1 cellular context compared by ENCODE assay signal in the genomic region with DNA sequence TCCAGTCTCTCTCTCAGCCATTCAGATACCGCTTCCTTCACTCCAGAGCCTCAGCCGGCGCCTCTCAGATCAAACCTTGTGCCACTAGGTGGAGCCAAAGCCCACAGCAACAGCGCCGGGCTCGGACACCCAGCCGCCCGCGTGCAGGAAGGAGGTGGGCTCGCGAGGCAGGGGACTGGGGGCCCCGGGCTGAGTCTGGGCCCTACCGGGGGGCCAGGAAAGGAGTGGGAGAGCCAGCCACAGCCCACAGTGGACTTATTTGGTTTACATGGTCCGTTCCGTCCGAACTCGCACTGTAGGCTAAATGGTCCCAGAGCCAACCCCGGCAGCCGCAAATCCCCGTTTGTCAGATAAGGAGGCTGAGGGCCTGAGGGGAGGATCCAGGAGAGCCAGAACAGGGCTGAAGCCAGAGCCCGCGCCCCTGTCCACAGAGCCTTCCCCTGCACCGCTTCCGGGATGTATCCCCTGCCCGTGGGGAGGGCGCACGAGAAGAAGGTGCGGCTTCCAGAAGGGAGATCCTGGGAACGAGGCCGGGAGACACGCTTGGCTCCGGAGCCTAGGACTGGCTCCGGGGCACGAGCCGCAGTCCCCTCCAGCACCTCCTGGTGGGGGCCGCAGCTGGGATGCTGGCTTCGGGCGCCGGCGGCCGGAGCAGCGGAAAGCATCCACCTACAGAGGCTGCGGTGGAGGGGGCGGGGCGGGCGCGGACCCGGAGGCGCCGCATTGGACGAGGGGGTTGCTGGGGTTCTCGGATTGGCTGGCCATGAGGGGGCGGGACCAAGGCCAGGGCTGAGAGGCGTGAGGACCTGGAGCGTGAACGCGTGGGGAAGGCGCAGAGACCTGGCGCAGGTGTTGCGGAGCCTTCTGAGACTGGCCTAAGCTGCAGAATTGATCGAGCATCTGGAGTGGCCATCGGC.
TF ChIP-seq lines count a peak whose summit lies in the region.

No MANE protein-coding gene starts in this region.

TF ChIP-seq in H1, 55 proteins besides CTCF, POLR2A, EP300 and RAD21 (continued from another document):
- TF ChIP-seq, protein P1, sequence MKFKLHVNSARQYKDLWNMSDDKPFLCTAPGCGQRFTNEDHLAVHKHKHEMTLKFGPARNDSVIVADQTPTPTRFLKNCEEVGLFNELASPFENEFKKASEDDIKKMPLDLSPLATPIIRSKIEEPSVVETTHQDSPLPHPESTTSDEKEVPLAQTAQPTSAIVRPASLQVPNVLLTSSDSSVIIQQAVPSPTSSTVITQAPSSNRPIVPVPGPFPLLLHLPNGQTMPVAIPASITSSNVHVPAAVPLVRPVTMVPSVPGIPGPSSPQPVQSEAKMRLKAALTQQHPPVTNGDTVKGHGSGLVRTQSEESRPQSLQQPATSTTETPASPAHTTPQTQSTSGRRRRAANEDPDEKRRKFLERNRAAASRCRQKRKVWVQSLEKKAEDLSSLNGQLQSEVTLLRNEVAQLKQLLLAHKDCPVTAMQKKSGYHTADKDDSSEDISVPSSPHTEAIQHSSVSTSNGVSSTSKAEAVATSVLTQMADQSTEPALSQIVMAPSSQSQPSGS (IDR thresholded peaks at IDR 0.05; ENCODE audit: low read length) = no peak; the same call in 1 of the 2 replicates
- TF ChIP-seq PHF8 (conservative IDR thresholded peaks at IDR 0.05; ENCODE audit: low read depth, low read length) (peak; percentile 43; the same call in 1 of the 2 replicates), SAP30 (IDR thresholded peaks at IDR 0.05; ENCODE audit: insufficient read depth, insufficient replicate concordance, low read length) (no peak), EZH2 (IDR thresholded peaks at IDR 0.05; ENCODE audit: low read depth, low read length, severe bottlenecking) (no peak), JUN (IDR thresholded peaks at IDR 0.05; ENCODE audit: low read depth, low read length) (no peak), FOSL1 (IDR thresholded peaks at IDR 0.05; ENCODE audit: insufficient read depth, low read depth, low read length) (no peak), TBP (IDR thresholded peaks at IDR 0.05; ENCODE audit: low read depth, low read length) (no peak), YY1 (IDR thresholded peaks at IDR 0.05; ENCODE audit: low read depth, low read length) (no peak), RFX5 (IDR thresholded peaks at IDR 0.05; ENCODE audit: borderline replicate concordance, low read depth, low read length) (peak; percentile 54; the same call in 1 of the 2 replicates), BCL11A (IDR thresholded peaks at IDR 0.05; ENCODE audit: low read depth in 2 of 2, low read length in 2 of 2) (no peak), JUND (IDR thresholded peaks at IDR 0.05; ENCODE audit: low read length) (no peak), ASH2L (IDR thresholded peaks at IDR 0.05; ENCODE audit: low read length) (no peak), SP1 (IDR thresholded peaks at IDR 0.05; ENCODE audit: low read depth, low read length) (peak; percentile 72), NANOG (IDR thresholded peaks at IDR 0.05; ENCODE audit: insufficient read depth, low read depth, low read length, poor library complexity, severe bottlenecking) (no peak), GTF2F1 (IDR thresholded peaks at IDR 0.05; ENCODE audit: borderline replicate concordance, low read depth, low read length) (no peak), EGR1 (IDR thresholded peaks at IDR 0.05; ENCODE audit: borderline replicate concordance, low read depth, low read length) (no peak), SIRT6 (IDR thresholded peaks at IDR 0.05; ENCODE audit: low read length) (no peak), RXRA (IDR thresholded peaks at IDR 0.05; ENCODE audit: insufficient read depth, low read depth, low read length) (no peak), CBX8 (IDR thresholded peaks at IDR 0.05; ENCODE audit: borderline replicate concordance, low read depth, low read length) (no peak), MAFK (IDR thresholded peaks at IDR 0.05; ENCODE audit: low read depth, low read length) (no peak), NRF1 (IDR thresholded peaks at IDR 0.05; ENCODE audit: low read depth, low read length) (no peak), SUZ12 (IDR thresholded peaks at IDR 0.05; ENCODE audit: low read length) (no peak), TEAD4 (IDR thresholded peaks at IDR 0.05; ENCODE audit: low read depth, low read length) (no peak), RNF2 (IDR thresholded peaks at IDR 0.05; ENCODE audit: borderline replicate concordance, low read depth, low read length, missing control alignments, poor library complexity, severe bottlenecking) (peak; percentile 34), SIN3A (conservative IDR thresholded peaks at IDR 0.05 in 1 of 2, IDR thresholded peaks at IDR 0.05 in 1 of 2; ENCODE audit: low read depth in 1 of 2, low read length in 2 of 2) (peak in 1 of 2 experiments; percentile 57; a peak in 1 of 4 replicates), TAF1 (IDR thresholded peaks at IDR 0.05; ENCODE audit: low read depth, low read length) (no peak), CBX5 (IDR thresholded peaks at IDR 0.05; ENCODE audit: low read depth, low read length) (no peak), KDM1A (IDR thresholded peaks at IDR 0.05; ENCODE audit: borderline replicate concordance, low read length) (no peak), KDM4A (IDR thresholded peaks at IDR 0.05; ENCODE audit: low read depth, low read length, severe bottlenecking) (peak; percentile 96), CHD1 (IDR thresholded peaks at IDR 0.05; ENCODE audit: low read depth, low read length) (no peak), SIX5 (IDR thresholded peaks at IDR 0.05; ENCODE audit: low read depth, low read length) (no peak), KDM5A (IDR thresholded peaks at IDR 0.05; ENCODE audit: low read length) (no peak), HDAC2 (IDR thresholded peaks at IDR 0.05; ENCODE audit: borderline replicate concordance in 1 of 2, low read depth in 2 of 2, low read length in 2 of 2) (no peak), TCF12 (IDR thresholded peaks at IDR 0.05; ENCODE audit: low read depth, low read length) (no peak), SP4 (IDR thresholded peaks at IDR 0.05; ENCODE audit: low read length) (no peak), POLR2AphosphoS5 (IDR thresholded peaks at IDR 0.05; ENCODE audit: low read depth, low read length) (0 out of 2 replicates have a peak, but pooled peaks have one; percentile 47), RBBP5 (IDR thresholded peaks at IDR 0.05; ENCODE audit: borderline replicate concordance, low read depth, low read length) (peak; percentile 47; the same call in 1 of the 2 replicates), GABPA (IDR thresholded peaks at IDR 0.05; ENCODE audit: borderline replicate concordance, insufficient read depth, low read length) (no peak), ZNF274 (IDR thresholded peaks at IDR 0.05; ENCODE audit: borderline replicate concordance, extremely low read depth, low read length) (no peak), CEBPB (IDR thresholded peaks at IDR 0.05; ENCODE audit: low read depth, low read length) (no peak), CHD2 (IDR thresholded peaks at IDR 0.05; ENCODE audit: low read length) (peak; percentile 39; the same call in 1 of the 2 replicates), SRF (IDR thresholded peaks at IDR 0.05; ENCODE audit: low read depth, low read length) (no peak), CREB1 (IDR thresholded peaks at IDR 0.05) (no peak), HDAC6 (IDR thresholded peaks at IDR 0.05; ENCODE audit: low read depth, low read length) (no peak), POU5F1 (IDR thresholded peaks at IDR 0.05; ENCODE audit: low read depth, low read length) (no peak), TAF7 (optimal IDR thresholded peaks at IDR 0.05; ENCODE audit: borderline replicate concordance, low read depth, low read length) (no peak)
- TF ChIP-seq, protein P2, sequence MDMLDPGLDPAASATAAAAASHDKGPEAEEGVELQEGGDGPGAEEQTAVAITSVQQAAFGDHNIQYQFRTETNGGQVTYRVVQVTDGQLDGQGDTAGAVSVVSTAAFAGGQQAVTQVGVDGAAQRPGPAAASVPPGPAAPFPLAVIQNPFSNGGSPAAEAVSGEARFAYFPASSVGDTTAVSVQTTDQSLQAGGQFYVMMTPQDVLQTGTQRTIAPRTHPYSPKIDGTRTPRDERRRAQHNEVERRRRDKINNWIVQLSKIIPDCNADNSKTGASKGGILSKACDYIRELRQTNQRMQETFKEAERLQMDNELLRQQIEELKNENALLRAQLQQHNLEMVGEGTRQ (IDR thresholded peaks at IDR 0.05; ENCODE audit: low read length) = no peak
- TF ChIP-seq, protein P3, sequence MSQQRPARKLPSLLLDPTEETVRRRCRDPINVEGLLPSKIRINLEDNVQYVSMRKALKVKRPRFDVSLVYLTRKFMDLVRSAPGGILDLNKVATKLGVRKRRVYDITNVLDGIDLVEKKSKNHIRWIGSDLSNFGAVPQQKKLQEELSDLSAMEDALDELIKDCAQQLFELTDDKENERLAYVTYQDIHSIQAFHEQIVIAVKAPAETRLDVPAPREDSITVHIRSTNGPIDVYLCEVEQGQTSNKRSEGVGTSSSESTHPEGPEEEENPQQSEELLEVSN (IDR thresholded peaks at IDR 0.05) = peak; percentile 77
- TF ChIP-seq, protein P4, sequence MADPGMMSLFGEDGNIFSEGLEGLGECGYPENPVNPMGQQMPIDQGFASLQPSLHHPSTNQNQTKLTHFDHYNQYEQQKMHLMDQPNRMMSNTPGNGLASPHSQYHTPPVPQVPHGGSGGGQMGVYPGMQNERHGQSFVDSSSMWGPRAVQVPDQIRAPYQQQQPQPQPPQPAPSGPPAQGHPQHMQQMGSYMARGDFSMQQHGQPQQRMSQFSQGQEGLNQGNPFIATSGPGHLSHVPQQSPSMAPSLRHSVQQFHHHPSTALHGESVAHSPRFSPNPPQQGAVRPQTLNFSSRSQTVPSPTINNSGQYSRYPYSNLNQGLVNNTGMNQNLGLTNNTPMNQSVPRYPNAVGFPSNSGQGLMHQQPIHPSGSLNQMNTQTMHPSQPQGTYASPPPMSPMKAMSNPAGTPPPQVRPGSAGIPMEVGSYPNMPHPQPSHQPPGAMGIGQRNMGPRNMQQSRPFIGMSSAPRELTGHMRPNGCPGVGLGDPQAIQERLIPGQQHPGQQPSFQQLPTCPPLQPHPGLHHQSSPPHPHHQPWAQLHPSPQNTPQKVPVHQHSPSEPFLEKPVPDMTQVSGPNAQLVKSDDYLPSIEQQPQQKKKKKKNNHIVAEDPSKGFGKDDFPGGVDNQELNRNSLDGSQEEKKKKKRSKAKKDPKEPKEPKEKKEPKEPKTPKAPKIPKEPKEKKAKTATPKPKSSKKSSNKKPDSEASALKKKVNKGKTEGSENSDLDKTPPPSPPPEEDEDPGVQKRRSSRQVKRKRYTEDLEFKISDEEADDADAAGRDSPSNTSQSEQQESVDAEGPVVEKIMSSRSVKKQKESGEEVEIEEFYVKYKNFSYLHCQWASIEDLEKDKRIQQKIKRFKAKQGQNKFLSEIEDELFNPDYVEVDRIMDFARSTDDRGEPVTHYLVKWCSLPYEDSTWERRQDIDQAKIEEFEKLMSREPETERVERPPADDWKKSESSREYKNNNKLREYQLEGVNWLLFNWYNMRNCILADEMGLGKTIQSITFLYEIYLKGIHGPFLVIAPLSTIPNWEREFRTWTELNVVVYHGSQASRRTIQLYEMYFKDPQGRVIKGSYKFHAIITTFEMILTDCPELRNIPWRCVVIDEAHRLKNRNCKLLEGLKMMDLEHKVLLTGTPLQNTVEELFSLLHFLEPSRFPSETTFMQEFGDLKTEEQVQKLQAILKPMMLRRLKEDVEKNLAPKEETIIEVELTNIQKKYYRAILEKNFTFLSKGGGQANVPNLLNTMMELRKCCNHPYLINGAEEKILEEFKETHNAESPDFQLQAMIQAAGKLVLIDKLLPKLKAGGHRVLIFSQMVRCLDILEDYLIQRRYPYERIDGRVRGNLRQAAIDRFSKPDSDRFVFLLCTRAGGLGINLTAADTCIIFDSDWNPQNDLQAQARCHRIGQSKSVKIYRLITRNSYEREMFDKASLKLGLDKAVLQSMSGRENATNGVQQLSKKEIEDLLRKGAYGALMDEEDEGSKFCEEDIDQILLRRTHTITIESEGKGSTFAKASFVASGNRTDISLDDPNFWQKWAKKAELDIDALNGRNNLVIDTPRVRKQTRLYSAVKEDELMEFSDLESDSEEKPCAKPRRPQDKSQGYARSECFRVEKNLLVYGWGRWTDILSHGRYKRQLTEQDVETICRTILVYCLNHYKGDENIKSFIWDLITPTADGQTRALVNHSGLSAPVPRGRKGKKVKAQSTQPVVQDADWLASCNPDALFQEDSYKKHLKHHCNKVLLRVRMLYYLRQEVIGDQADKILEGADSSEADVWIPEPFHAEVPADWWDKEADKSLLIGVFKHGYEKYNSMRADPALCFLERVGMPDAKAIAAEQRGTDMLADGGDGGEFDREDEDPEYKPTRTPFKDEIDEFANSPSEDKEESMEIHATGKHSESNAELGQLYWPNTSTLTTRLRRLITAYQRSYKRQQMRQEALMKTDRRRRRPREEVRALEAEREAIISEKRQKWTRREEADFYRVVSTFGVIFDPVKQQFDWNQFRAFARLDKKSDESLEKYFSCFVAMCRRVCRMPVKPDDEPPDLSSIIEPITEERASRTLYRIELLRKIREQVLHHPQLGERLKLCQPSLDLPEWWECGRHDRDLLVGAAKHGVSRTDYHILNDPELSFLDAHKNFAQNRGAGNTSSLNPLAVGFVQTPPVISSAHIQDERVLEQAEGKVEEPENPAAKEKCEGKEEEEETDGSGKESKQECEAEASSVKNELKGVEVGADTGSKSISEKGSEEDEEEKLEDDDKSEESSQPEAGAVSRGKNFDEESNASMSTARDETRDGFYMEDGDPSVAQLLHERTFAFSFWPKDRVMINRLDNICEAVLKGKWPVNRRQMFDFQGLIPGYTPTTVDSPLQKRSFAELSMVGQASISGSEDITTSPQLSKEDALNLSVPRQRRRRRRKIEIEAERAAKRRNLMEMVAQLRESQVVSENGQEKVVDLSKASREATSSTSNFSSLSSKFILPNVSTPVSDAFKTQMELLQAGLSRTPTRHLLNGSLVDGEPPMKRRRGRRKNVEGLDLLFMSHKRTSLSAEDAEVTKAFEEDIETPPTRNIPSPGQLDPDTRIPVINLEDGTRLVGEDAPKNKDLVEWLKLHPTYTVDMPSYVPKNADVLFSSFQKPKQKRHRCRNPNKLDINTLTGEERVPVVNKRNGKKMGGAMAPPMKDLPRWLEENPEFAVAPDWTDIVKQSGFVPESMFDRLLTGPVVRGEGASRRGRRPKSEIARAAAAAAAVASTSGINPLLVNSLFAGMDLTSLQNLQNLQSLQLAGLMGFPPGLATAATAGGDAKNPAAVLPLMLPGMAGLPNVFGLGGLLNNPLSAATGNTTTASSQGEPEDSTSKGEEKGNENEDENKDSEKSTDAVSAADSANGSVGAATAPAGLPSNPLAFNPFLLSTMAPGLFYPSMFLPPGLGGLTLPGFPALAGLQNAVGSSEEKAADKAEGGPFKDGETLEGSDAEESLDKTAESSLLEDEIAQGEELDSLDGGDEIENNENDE (IDR thresholded peaks at IDR 0.05; ENCODE audit: insufficient replicate concordance, low read length) = no peak
